Comparison of ENCODE assay signal across 17 cellular contexts in genomic region chr4:31192372-31192771, GRCh38.
"Had no signal": no experiment of that assay in that cellular context is flagged by ENCODE, and none has a peak within 500 bp of the region (broad histone marks: within the 10 kb centered on the region; RNA-seq: fewer than 3 reads in every experiment).

No MANE protein-coding gene starts in this region.

- ATAC-seq: activated T-cell treated with anti-CD3 and anti-CD28 coated beads, Interleukin-2, amount 50 U/mL, for 72 hours; right lobe of liver; stimulated activated memory B cell treated with anti-CD40 and anti-IgM and Interleukin-4, amounts not matched to agents 10 μg/mL and 1 μg/mL and 100 μg/mL, for 72 hours had no signal

- H3K4me3 ChIP-seq: lung, right lobe of liver, skin epidermis, upper lobe of left lung had no signal

- H3K9me3 ChIP-seq: right lobe of liver, upper lobe of left lung had no signal

- H3K27me3 ChIP-seq: right lobe of liver, upper lobe of left lung had no signal

- DNase-seq: activated CD4-positive, alpha-beta memory T cell treated with anti-CD3 and anti-CD28 coated beads for 36 hours; activated CD4-positive, alpha-beta T cell treated with anti-CD3 and anti-CD28 coated beads for 48 hours; activated effector memory CD4-positive, alpha-beta T cell treated with Interleukin-2 at 50 U/mL for 16 hours; activated naive CD4-positive, alpha-beta T cell treated with anti-CD3 and anti-CD28 coated beads, Interleukin-2, amount 10 ng/mL, durations not matched to agents 7 days and 5 days; activated T-cell treated with anti-CD3 and anti-CD28 coated beads, Interleukin-2, amount 50 U/mL, for 72 hours; dermis blood vessel endothelial cell; effector CD8-positive, alpha-beta T cell; foreskin melanocyte; hypothalamus; naive B cell; nucleus accumbens; right lobe of liver; stimulated activated CD4-positive, alpha-beta T cell treated with anti-CD3 and anti-CD28 coated beads, Interleukin-2, amount 100 ng/mL, for 24 hours; upper lobe of left lung had no signal

- H3K36me3 ChIP-seq: right lobe of liver, upper lobe of left lung had no signal
